9 cellular contexts compared by ENCODE assay signal in genomic region chr12:107091381-107091780, GRCh38. TPM values are rescaled to one million over a fixed set of nuclear protein-coding genes. Genes with fewer than 3 reads are reported as not detected.
DNase-seq lines count a peak whose midpoint lies in the region; ATAC-seq and TF ChIP-seq lines count a peak whose summit lies in the region.
"Had no signal": no experiment of that assay in that cellular context is flagged by ENCODE, and none has a peak within 500 bp of the region (broad histone marks: within the 10 kb centered on the region; RNA-seq: fewer than 3 reads in every experiment).

No MANE protein-coding gene starts in this region.

- intact Hi-C loops in MCF 10A (cut with micrococcal nuclease), result loop anchor here (10.0 kb wide), 3 partner anchors 317 to 847 kb away; partner anchors contain the start of genes CKAP4 and RIC8B

- H3K9me3 ChIP-seq in AG04450 (ENCODE audit: control insufficient read depth, insufficient read depth, low read length), result peaks cover under 1% of the 10 kb centered on the region; the same call in 1 of the 2 replicates
- H3K9me3 ChIP-seq in HUES64 (ENCODE audit: insufficient read depth, low read depth, low read length), result peaks cover 10% of the 10 kb centered on the region; the same call in 1 of the 2 replicates
- no peaks in the 10 kb centered on the region for H3K9me3 ChIP-seq in lung (ENCODE audit: control insufficient read depth in 2 of 2, insufficient read depth in 1 of 2, low read length in 1 of 2)

- POLR2A ChIA-PET in AG04450 (lab: Yijun Ruan, JAX), result interaction anchor here (0.6 to 1.4 kb wide), 2 partner anchors 12 to 841 kb away, joined by 3 to 4 read pairs; no protein-coding TSS in a partner anchor
- POLR2A ChIA-PET in MCF 10A (lab: Yijun Ruan, JAX), result interaction anchor here (1.0 to 1.9 kb wide), 3 partner anchors 14 to 33 kb away, joined by 3 to 6 read pairs (median 4); no protein-coding TSS in a partner anchor

- no peak overlapping the region for H3K4me3 Mint-ChIP-seq in MCF 10A (ENCODE audit: unreplicated experiment)

- H3K27me3 Mint-ChIP-seq in MCF 10A (ENCODE audit: insufficient read depth, unreplicated experiment), result no peaks in the 10 kb centered on the region

- no peaks in the 10 kb centered on the region for H3K9me3 Mint-ChIP-seq in MCF 10A (ENCODE audit: unreplicated experiment)

- WGBS in HUES64, result 91% methylated on average over 4 of the region's 4 CpGs
- WGBS in lung, 2 donors, result 26 to 63% methylated on average over 4 of the region's 4 CpGs

- H3K4me1 Mint-ChIP-seq in MCF 10A (ENCODE audit: insufficient read depth, unreplicated experiment), result no peaks in the 10 kb centered on the region

- no TSS peak for BruUV-seq in MCF 10A (replicated peaks; lab: Mats Ljungman, UMichigan)

- H3K36me3 ChIP-seq in HUES64 (ENCODE audit: insufficient read depth, low read length), result no peaks in the 10 kb centered on the region
- H3K36me3 ChIP-seq in lung (ENCODE audit: control insufficient read depth in 2 of 2, insufficient read depth in 2 of 2, low read length in 2 of 2), result no peaks in the 10 kb centered on the region

- H3K4me1 ChIP-seq in HUES64 (ENCODE audit: insufficient read depth, low read length), result peaks cover 13% of the 10 kb centered on the region; the same call in 1 of the 2 replicates
- peaks cover 2 to 13% of the 10 kb centered on the region in 2 donors for H3K4me1 ChIP-seq in lung (ENCODE audit: control insufficient read depth in 2 of 2, insufficient read depth in 2 of 2, low read length in 2 of 2)

- TF ChIP-seq CTCF in AG04450 (IDR thresholded peaks at IDR 0.05; ENCODE audit: low read depth, low read length) (no peak), MCF 10A (IDR thresholded peaks at IDR 0.05; ENCODE audit: unreplicated experiment) (no peak), lung (IDR thresholded peaks at IDR 0.05; ENCODE audit: control extremely low read depth, extremely low read depth) (no peak)

- H3K4me3 ChIP-seq in AG04450 (ENCODE audit: low read depth, low read length) (peak overlapping the region; percentile 49), HUES64 (ENCODE audit: low read length) (peak overlapping the region; percentile 73), lung (no peak overlapping the region)

- ATAC-seq in lung (ENCODE audit: insufficient read depth, low FRiP score), result no peak
- ATAC-seq in GM19463 (IDR thresholded peaks at IDR 0.05; ENCODE audit: unreplicated experiment), result no peak
- ATAC-seq in GM19023 (IDR thresholded peaks at IDR 0.05; ENCODE audit: unreplicated experiment), result no peak

- H3K27me3 ChIP-seq in AG04450 (ENCODE audit: control insufficient read depth, insufficient read depth, low read length), result no peaks in the 10 kb centered on the region
- no peaks in the 10 kb centered on the region for H3K27me3 ChIP-seq in HUES64 (ENCODE audit: insufficient read depth, low read length)
- H3K27me3 ChIP-seq in lung (ENCODE audit: control insufficient read depth, insufficient read depth), result no peaks in the 10 kb centered on the region

- no peaks in the 10 kb centered on the region for H3K36me3 Mint-ChIP-seq in MCF 10A (ENCODE audit: insufficient read depth, unreplicated experiment)

- CTCF ChIA-PET in AG04450 (lab: Charles Lee) (interaction anchor here (0.6 to 5.9 kb wide), 34 partner anchors 8 to 653 kb away, joined by 3 to 59 read pairs (median 4); partner anchors contain the start of genes MTERF2 and TMEM263), MCF 10A (lab: Yijun Ruan, JAX) (interaction anchor here (0.5 to 4.9 kb wide), 11 partner anchors 11 to 1475 kb away, joined by 3 to 38 read pairs (median 3); no protein-coding TSS in a partner anchor)

- no peak overlapping the region; the same call in 1 of the 2 replicates for H3K9ac ChIP-seq in HUES64 (ENCODE audit: low read depth, low read length)

- DNase-seq in AG04450 (ENCODE audit: low read depth, low spot score), result no peak
- peak; percentile 45 for DNase-seq in MCF 10A (ENCODE audit: unreplicated experiment)
- DNase-seq in lung (ENCODE audit: low spot score), result no peak
- DNase-seq in HuH-7 (ENCODE audit: low spot score), result no peak
- DNase-seq in NCI-H1048 (lab: John Stamatoyannopoulos, UW), result no peak
- DNase-seq: activated naive CD4-positive, alpha-beta T cell treated with Interleukin-2 at 50 U/mL for 16 hours had no signal

- H3K27ac Mint-ChIP-seq in MCF 10A (ENCODE audit: low read depth, unreplicated experiment), result no peak overlapping the region

- H3K27ac ChIP-seq in AG04450 (ENCODE audit: low read depth, low read length), result no peak overlapping the region
- H3K27ac ChIP-seq in HUES64 (ENCODE audit: low read depth, low read length), result no peak overlapping the region
- H3K27ac ChIP-seq in lung (ENCODE audit: low read depth in 1 of 2, low read length in 1 of 2), result peak overlapping the region; percentile 56 to 70

RNA-seq across cellular contexts. Expression of gene CRY1, which starts 2.0 kb away (rescaled TPM):
- polyA plus RNA-seq in AG04450 (2011; rRNA removed), result 10.3 and 13.7 TPM in 2 replicates
- 4.3 and 7.3 TPM in 2 replicates for polyA minus RNA-seq in AG04450 (2011; rRNA and poly(A)+ RNA removed)
- 17.9 TPM for polyA plus RNA-seq in HUES64 (2013, experiment 1 of 2)
- polyA plus RNA-seq in HUES64 (2013, experiment 2 of 2), result 19.7 TPM
- total RNA-seq in MCF 10A (2022), result 11.6 and 14.9 TPM in 2 replicates
- 10 to 100 TPM; 22.2 to 37.2 TPM for total RNA-seq in lung
- 10 to 100 TPM in 1 of 2 donors, 1 to 10 TPM in 1; 5.6 to 13.7 TPM for polyA plus RNA-seq in lung

Comparison
In these comparisons a context has a peak if more than half of its experiments do, and no peak if none do; other contexts are left out.
1. H3K27ac ChIP-seq: peak in lung (2 of 2); none in AG04450 (single experiment) and HUES64 (single experiment).